ENCODE assay signal across 8 cellular contexts in genomic region chr1:27522148-27522859, GRCh38. TPM values are rescaled to one million over a fixed set of nuclear protein-coding genes. Genes with fewer than 3 reads are reported as not detected.
DNase-seq lines count a peak whose midpoint lies in the region; FAIRE-seq and TF ChIP-seq lines count a peak whose summit lies in the region.

No MANE protein-coding gene starts in this region.

- DNase-seq in NCI-H146 (lab: John Stamatoyannopoulos, UW) (peak; percentile 84), coronary artery (ENCODE audit: low spot score) (no peak), progenitor cell of endocrine pancreas (ENCODE audit: low spot score, unreplicated experiment) (no peak), ovary (no peak), urothelium cell line (ENCODE audit: low spot score) (no peak), NCI-H1436 (lab: John Stamatoyannopoulos, UW) (no peak), medulla oblongata (ENCODE audit: extremely low spot score) (no peak)
- DNase-seq in activated CD4-positive, alpha-beta T cell treated with anti-CD3 and anti-CD28 coated beads, Interleukin-2, amount 10 ng/mL, durations not matched to agents 24 days and 14 days: peak; percentile 91

- peaks cover 4% of the 10 kb centered on the region for H3K36me3 Mint-ChIP-seq in activated CD4-positive, alpha-beta T cell treated with anti-CD3 and anti-CD28 coated beads, Interleukin-2, amount 10 ng/mL, durations not matched to agents 24 days and 14 days (ENCODE audit: low read depth)
- H3K36me3 Mint-ChIP-seq in progenitor cell of endocrine pancreas (ENCODE audit: insufficient read depth): no peaks in the 10 kb centered on the region

- no peaks in the 10 kb centered on the region for H3K27me3 ChIP-seq in ovary

- H3K27me3 Mint-ChIP-seq in activated CD4-positive, alpha-beta T cell treated with anti-CD3 and anti-CD28 coated beads, Interleukin-2, amount 10 ng/mL, durations not matched to agents 24 days and 14 days: no peaks in the 10 kb centered on the region
- no peaks in the 10 kb centered on the region for H3K27me3 Mint-ChIP-seq in progenitor cell of endocrine pancreas

- no peaks in the 10 kb centered on the region for H3K36me3 ChIP-seq in ovary

- no peaks in the 10 kb centered on the region for H3K9me3 Mint-ChIP-seq in activated CD4-positive, alpha-beta T cell treated with anti-CD3 and anti-CD28 coated beads, Interleukin-2, amount 10 ng/mL, durations not matched to agents 24 days and 14 days
- no peaks in the 10 kb centered on the region for H3K9me3 Mint-ChIP-seq in progenitor cell of endocrine pancreas (ENCODE audit: low read depth)

- H3K27ac ChIP-seq in coronary artery: peak overlapping the region in 1 of 2 donors; percentile 81
- H3K27ac ChIP-seq in ovary: peak overlapping the region in 1 of 2 donors; percentile 69

- H3K4me3 ChIP-seq in coronary artery (peak overlapping the region; percentile 5), ovary (no peak overlapping the region)

- TF ChIP-seq CTCF in coronary artery (IDR thresholded peaks at IDR 0.05) (no peak), progenitor cell of endocrine pancreas (IDR thresholded peaks at IDR 0.05; ENCODE audit: unreplicated experiment) (no peak), ovary (IDR thresholded peaks at IDR 0.05) (no peak)

- no peak for TF ChIP-seq POLR2A in ovary (IDR thresholded peaks at IDR 0.05)

- peak overlapping the region; percentile 84 for H3K4me3 Mint-ChIP-seq in activated CD4-positive, alpha-beta T cell treated with anti-CD3 and anti-CD28 coated beads, Interleukin-2, amount 10 ng/mL, durations not matched to agents 24 days and 14 days
- H3K4me3 Mint-ChIP-seq in progenitor cell of endocrine pancreas (ENCODE audit: low read depth): peak overlapping the region; percentile 2

- no peak for TF ChIP-seq EP300 in ovary (IDR thresholded peaks at IDR 0.05)

- peaks cover 66% of the 10 kb centered on the region for H3K4me1 Mint-ChIP-seq in activated CD4-positive, alpha-beta T cell treated with anti-CD3 and anti-CD28 coated beads, Interleukin-2, amount 10 ng/mL, durations not matched to agents 24 days and 14 days
- peaks cover 57% of the 10 kb centered on the region for H3K4me1 Mint-ChIP-seq in progenitor cell of endocrine pancreas (ENCODE audit: low read depth)

- intact Hi-C loops in activated CD4-positive, alpha-beta T cell treated with anti-CD3 and anti-CD28 coated beads, Interleukin-2, amount 10 ng/mL, durations not matched to agents 24 days and 14 days (cut with micrococcal nuclease): loop anchor here (1.0 to 5.0 kb wide), 8 partner anchors 32 to 138 kb away; partner anchors contain the start of genes AHDC1 and WASF2
- intact Hi-C loops in ovary (cut with DNase I): loop anchor here in 2 of 4 donors (10.0 kb wide), 2 partner anchors 52 to 82 kb away; partner anchors contain the start of gene AHDC1 (in 2 of the 2)

- H3K4me1 ChIP-seq in ovary (ENCODE audit: insufficient read depth): peaks cover 53% of the 10 kb centered on the region

- WGBS in ovary, 3 donors: 69 to 72% (median 70%) methylated on average over 20 of the region's 20 CpGs

- no peak for FAIRE-seq in urothelium cell line (lab: Jason Lieb, UNC)

- H3K27ac Mint-ChIP-seq in activated CD4-positive, alpha-beta T cell treated with anti-CD3 and anti-CD28 coated beads, Interleukin-2, amount 10 ng/mL, durations not matched to agents 24 days and 14 days: peak overlapping the region; percentile 96
- peak overlapping the region; percentile 76 for H3K27ac Mint-ChIP-seq in progenitor cell of endocrine pancreas

- no peaks in the 10 kb centered on the region for H3K9me3 ChIP-seq in ovary

RNA-seq across cellular contexts. Expression of gene WASF2, which starts 32.3 kb away (rescaled TPM):
- 109 TPM in 2 replicates for total RNA-seq in activated CD4-positive, alpha-beta T cell treated with anti-CD3 and anti-CD28 coated beads, Interleukin-2, amount 10 ng/mL, durations not matched to agents 24 days and 14 days
- 74.6 and 76.9 TPM in 2 replicates for total RNA-seq in progenitor cell of endocrine pancreas
- total RNA-seq in ovary: 100 to 1,000 TPM in 5 of 7 donors, 10 to 100 TPM in 2; 28.0 to 163 (median 153) TPM
- 100 to 1,000 TPM in 1 of 2 donors, 10 to 100 TPM in 1; 58.0 to 233 TPM for polyA plus RNA-seq in ovary

Comparison
In these comparisons a context has a peak if more than half of its experiments do, and no peak if none do; other contexts are left out.
1. DNase-seq: peak in NCI-H146 (single experiment) and activated CD4-positive, alpha-beta T cell treated with anti-CD3 and anti-CD28 coated beads, Interleukin-2, amount 10 ng/mL, durations not matched to agents 24 days and 14 days (single experiment); none in coronary artery (single experiment), progenitor cell of endocrine pancreas (single experiment), ovary (0 of 5), urothelium cell line (single experiment), NCI-H1436 (single experiment) and medulla oblongata (single experiment).